ENCODE assay signal across 22 cellular contexts in genomic region chr19:33275933-33276619, GRCh38. TPM values are rescaled to one million over a fixed set of nuclear protein-coding genes. Genes with fewer than 3 reads are reported as not detected.
DNase-seq lines count a peak whose midpoint lies in the region; ATAC-seq and TF ChIP-seq lines count a peak whose summit lies in the region.
"Had no signal": no experiment of that assay in that cellular context is flagged by ENCODE, and none has a peak within 500 bp of the region (broad histone marks: within the 10 kb centered on the region; RNA-seq: fewer than 3 reads in every experiment).

No MANE protein-coding gene starts in this region.

- H3K27ac Mint-ChIP-seq in neural progenitor cell: no peak overlapping the region
- H3K27ac Mint-ChIP-seq: CD8-positive, alpha-beta T cell had no signal

- H3K9me3 Mint-ChIP-seq in neural progenitor cell: no peaks in the 10 kb centered on the region
- H3K9me3 Mint-ChIP-seq: CD8-positive, alpha-beta T cell had no signal

- H3K9me2 ChIP-seq in hepatocyte (replicated peaks; ENCODE audit: insufficient read depth): no peaks in the 10 kb centered on the region

- no peaks in the 10 kb centered on the region for H3K79me2 ChIP-seq in hepatocyte
- H3K79me2 ChIP-seq in neural progenitor cell (ENCODE audit: low read depth): no peaks in the 10 kb centered on the region

- H3K9me3 ChIP-seq in right cardiac atrium (ENCODE audit: control insufficient read depth, low read length) (no peaks in the 10 kb centered on the region), hepatocyte (ENCODE audit: low read depth) (no peaks in the 10 kb centered on the region), neural progenitor cell (ENCODE audit: low read depth) (no peaks in the 10 kb centered on the region)
- H3K9me3 ChIP-seq: BE2C had no signal

- peaks cover 7% of the 10 kb centered on the region for H3K27me3 Mint-ChIP-seq in neural progenitor cell (ENCODE audit: insufficient read depth, low read depth)

- no peak overlapping the region for H3K4me3 ChIP-seq in right cardiac atrium (ENCODE audit: low read length)
- H3K4me3 ChIP-seq in hepatocyte: no peak overlapping the region
- no peak overlapping the region for H3K4me3 ChIP-seq in neural progenitor cell

- no peaks in the 10 kb centered on the region for H3K36me3 Mint-ChIP-seq in neural progenitor cell
- H3K36me3 Mint-ChIP-seq: CD8-positive, alpha-beta T cell had no signal

- no peak overlapping the region for H3K4me3 Mint-ChIP-seq in neural progenitor cell
- H3K4me3 Mint-ChIP-seq: CD8-positive, alpha-beta T cell had no signal

- peak overlapping the region; percentile 27 for H3K4me2 ChIP-seq in hepatocyte
- H3K4me2 ChIP-seq in neural progenitor cell: peak overlapping the region; percentile 56

- H3K27ac ChIP-seq in right cardiac atrium (ENCODE audit: low read length) (no peak overlapping the region), hepatocyte (peak overlapping the region; percentile 95), neural progenitor cell (no peak overlapping the region)

- 91% methylated on average over 19 of the region's 19 CpGs for WGBS in right cardiac atrium
- WGBS in hepatocyte (ENCODE audit: low lambda C conversion rate, missing lambda C conversion rate): 72% methylated on average over 19 of the region's 19 CpGs

- no peak overlapping the region for H3K9ac ChIP-seq in neural progenitor cell

- ATAC-seq in right cardiac atrium (no peak), left ventricle myocardium superior (no peak), GM18858 (IDR thresholded peaks at IDR 0.05; ENCODE audit: unreplicated experiment) (no peak)
- ATAC-seq: CD8-positive, alpha-beta T cell had no signal

- H2AFZ ChIP-seq in hepatocyte (no peak overlapping the region), neural progenitor cell (replicated peaks) (no peak overlapping the region)

- H3K36me3 ChIP-seq in hepatocyte (replicated peaks; ENCODE audit: insufficient read depth, low read depth) (no peaks in the 10 kb centered on the region), neural progenitor cell (no peaks in the 10 kb centered on the region)
- H3K36me3 ChIP-seq: BE2C had no signal

- H3F3A ChIP-seq in neural progenitor cell (ENCODE audit: low read depth): peaks cover 12% of the 10 kb centered on the region

- peak in 2 of 3 donors; percentile 20 to 33 for DNase-seq in right cardiac atrium
- no peak for DNase-seq in left ventricle myocardium superior
- peak; percentile 63 for DNase-seq in hepatocyte (ENCODE audit: low spot score)
- DNase-seq in neural progenitor cell (ENCODE audit: low spot score): no peak
- DNase-seq in COLO668 (lab: John Stamatoyannopoulos, UW; ENCODE audit: unreplicated experiment): no peak
- no peak for DNase-seq in KG1 (lab: John Stamatoyannopoulos, UW)
- DNase-seq: BE2C; CD8-positive, alpha-beta T cell; DMS79 treated with DMSO at 0.1 percent for 48 hours; GOT3; NCI-H1092 treated with DMSO at 0.1 percent for 48 hours; NCI-H146; NCI-H2029 treated with DMSO at 0.1 percent for 48 hours; NCI-H2171; NCI-H748 treated with DMSO at 0.1 percent for 48 hours; NK-92 treated with Interleukin-12 subunit alpha and Interleukin-12 subunit beta, amount 100 ng/mL, for 24 hours; Right ventricle myocardium superior had no signal

- H4K20me1 ChIP-seq in hepatocyte (ENCODE audit: insufficient read depth, poor library complexity, severe bottlenecking): no peaks in the 10 kb centered on the region
- H4K20me1 ChIP-seq in neural progenitor cell (ENCODE audit: low read depth): no peaks in the 10 kb centered on the region

- H3K27me3 ChIP-seq in right cardiac atrium (ENCODE audit: control insufficient read depth, insufficient read depth): no peaks in the 10 kb centered on the region
- H3K27me3 ChIP-seq in hepatocyte: no peaks in the 10 kb centered on the region
- H3K27me3 ChIP-seq in neural progenitor cell: no peaks in the 10 kb centered on the region
- H3K27me3 ChIP-seq: BE2C had no signal

- intact Hi-C loops in right cardiac atrium (cut with DNase I) (no loop called here), left ventricle myocardium superior (cut with micrococcal nuclease) (no loop called here)

- TF ChIP-seq CTCF in hepatocyte (IDR thresholded peaks at IDR 0.05; ENCODE audit: poor library complexity) (no peak), neural progenitor cell (IDR thresholded peaks at IDR 0.05) (no peak)

- H3K4me1 ChIP-seq in right cardiac atrium (ENCODE audit: control insufficient read depth, insufficient read depth, low read length): no peaks in the 10 kb centered on the region
- peaks cover 56% of the 10 kb centered on the region for H3K4me1 ChIP-seq in hepatocyte (ENCODE audit: insufficient read depth)
- H3K4me1 ChIP-seq in neural progenitor cell: peaks cover 50% of the 10 kb centered on the region

- peaks cover 32% of the 10 kb centered on the region for H3K4me1 Mint-ChIP-seq in neural progenitor cell

RNA-seq across cellular contexts. Expression of gene CEBPA, which starts 26.3 kb away (rescaled TPM):
- total RNA-seq in right cardiac atrium (1 to 10 TPM; 2.1 to 5.2 (median 3.3) TPM), left ventricle myocardium superior (2.4 TPM), hepatocyte (151 and 160 TPM in 2 replicates), neural progenitor cell (ENCODE audit: low replicate concordance) (0.71 and 2.9 TPM in 2 replicates)
- polyA plus RNA-seq in right cardiac atrium (8.7 TPM), hepatocyte (65.1 and 103 TPM in 2 replicates)

RNA-seq across cellular contexts. Expression of gene SLC7A10, which starts 50.4 kb away (rescaled TPM):
- total RNA-seq in right cardiac atrium: not detected
- polyA plus RNA-seq in right cardiac atrium: 0.70 TPM
- total RNA-seq in left ventricle myocardium superior: not detected
- total RNA-seq in hepatocyte: 4.5 and 5.5 TPM in 2 replicates
- polyA plus RNA-seq in hepatocyte: 4.3 and 7.3 TPM in 2 replicates
- total RNA-seq in neural progenitor cell (ENCODE audit: low replicate concordance): 0.79 and 0.81 TPM in 2 replicates
- total RNA-seq: A172; CD8-positive, alpha-beta T cell; HT1080; NCI-H460; OCI-LY7 had no signal

Comparison
In these comparisons a context has a peak if more than half of its experiments do, and no peak if none do; other contexts are left out.
1. DNase-seq: peak in right cardiac atrium (2 of 3) and hepatocyte (single experiment); none in left ventricle myocardium superior (single experiment), neural progenitor cell (single experiment), COLO668 (single experiment) and KG1 (single experiment).
2. RNA of gene CEBPA, which starts 26.3 kb away (total RNA-seq): 151 to 160 TPM in hepatocyte; 2.1 to 5.2 TPM in right cardiac atrium, 2.4 TPM in left ventricle myocardium superior (single experiment) and 0.71 to 2.9 TPM in neural progenitor cell; every median in the first group is over 10 times any median in the second.